ENCODE assay signal across 10 cellular contexts in genomic region chr6:26438000-26438399, GRCh38.
"Had no signal": no experiment of that assay in that cellular context is flagged by ENCODE, and none has a peak within 500 bp of the region (broad histone marks: within the 10 kb centered on the region; RNA-seq: fewer than 3 reads in every experiment).

No MANE protein-coding gene starts in this region.

- H3K4me1 Mint-ChIP-seq: GM23338, H9 had no signal

- H3K4me3 ChIP-seq: GM23338 had no signal

- FAIRE-seq: H1, H54 had no signal

- DNase-seq: H9, HFFc6, IMR-90, Kasumi-1, KG1 had no signal

- ATAC-seq: GM23338, HCT116 had no signal

- H3K27ac ChIP-seq: HL-60 had no signal

- H2AFZ ChIP-seq: GM23338 had no signal

- H3K4me2 ChIP-seq: GM23338 had no signal

- H3K27ac Mint-ChIP-seq: GM23338, H9, HFFc6 had no signal

- H3K4me3 Mint-ChIP-seq: GM23338, H9, HFFc6 had no signal
